ENCODE assay signal across 22 cellular contexts in the genomic region with DNA sequence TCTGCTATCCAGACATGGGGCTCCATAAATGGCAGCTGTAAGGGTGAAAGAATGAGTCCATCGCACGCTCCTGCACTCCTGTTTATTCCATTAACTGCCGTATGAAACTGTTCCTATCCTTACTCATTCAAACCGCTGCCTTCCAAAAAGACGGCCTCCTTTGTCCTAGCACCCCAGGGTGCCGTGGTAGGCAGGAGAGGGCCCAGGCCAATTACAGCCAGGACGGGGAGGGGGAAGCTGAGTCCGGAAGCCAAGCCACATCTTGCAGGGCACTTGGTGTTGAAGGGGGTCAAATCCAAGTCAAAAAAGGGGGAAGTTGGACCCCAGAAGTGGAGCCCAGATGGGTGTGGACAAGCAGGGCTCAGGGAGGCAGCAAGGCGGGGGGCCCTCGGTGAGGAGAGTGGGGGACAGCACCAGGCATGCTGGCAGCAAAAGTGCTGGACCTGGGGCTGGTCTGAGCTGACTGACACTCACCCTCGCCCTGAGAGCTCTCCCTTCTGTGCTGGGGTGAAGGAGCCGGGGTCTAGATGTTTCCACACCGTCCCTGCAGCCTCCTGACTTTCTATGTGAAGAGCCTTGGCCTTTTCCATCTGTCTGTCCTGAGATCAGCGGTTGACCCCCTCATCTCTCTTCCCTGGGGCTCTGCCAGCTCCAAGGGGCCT.
A peak's percentile ranks its signal among the peaks of the same experiment; 100 is the strongest.
DNase-seq lines count a peak whose midpoint lies in the region; ATAC-seq and TF ChIP-seq lines count a peak whose summit lies in the region.
"Had no signal": no experiment of that assay in that cellular context is flagged by ENCODE, and none has a peak within 500 bp of the region (broad histone marks: within the 10 kb centered on the region; RNA-seq: fewer than 3 reads in every experiment).

No MANE protein-coding gene starts in this region.

- in situ Hi-C loops in Panc1 (cut with HindIII; ENCODE audit: low pct_unique_long_range_greater_than_20kb, low sequenced_read_pairs): no loop called here

- intact Hi-C loops in Panc1 (cut with micrococcal nuclease; ENCODE audit: unreplicated experiment) (no loop called here), Right ventricle myocardium superior (cut with DNase I) (no loop called here)

- no peaks in the 10 kb centered on the region for H3K27me3 ChIP-seq in Panc1 (ENCODE audit: control insufficient read depth, insufficient read depth, low read length)
- H3K27me3 ChIP-seq: BLaER1 treated with 17β-estradiol and CSF1 and Interleukin-3, amounts not matched to agents 10 nM and 100 nM; upper lobe of left lung had no signal

- no peaks in the 10 kb centered on the region for H3K9me3 ChIP-seq in Panc1 (ENCODE audit: control insufficient read depth, insufficient read depth, low read depth, low read length)
- H3K9me3 ChIP-seq: A549, upper lobe of left lung had no signal

- no peak overlapping the region for H3K4me3 Mint-ChIP-seq in nephron progenitor cell
- H3K4me3 Mint-ChIP-seq: activated CD8-positive, alpha-beta memory T cell treated with anti-CD3 and anti-CD28 coated beads, Interleukin-2, amount 10 ng/mL, durations not matched to agents 7 days and 5 days; activated T-helper 17 cell treated with anti-CD3 and anti-CD28 coated beads, Interleukin-2, amount 50 U/mL, for 72 hours; effector memory CD8-positive, alpha-beta T cell; natural killer cell; T-helper 17 cell had no signal

- peaks cover 10% of the 10 kb centered on the region for H3K36me3 Mint-ChIP-seq in nephron progenitor cell (ENCODE audit: low read depth)
- H3K36me3 Mint-ChIP-seq: activated CD8-positive, alpha-beta memory T cell treated with anti-CD3 and anti-CD28 coated beads, Interleukin-2, amount 10 ng/mL, durations not matched to agents 7 days and 5 days; natural killer cell had no signal

- no peak for TF ChIP-seq CTCF in Panc1 (IDR thresholded peaks at IDR 0.05)
- TF ChIP-seq CTCF in nephron progenitor cell (IDR thresholded peaks at IDR 0.05): no peak

- DNase-seq in D341Med (ENCODE audit: low spot score): peak; percentile 12
- no peak for DNase-seq in Panc1 (ENCODE audit: low read depth, low spot score)
- DNase-seq in Right ventricle myocardium superior: no peak
- no peak for DNase-seq in nephron progenitor cell
- no peak for DNase-seq in OCI-M1 (lab: John Stamatoyannopoulos, UW)
- DNase-seq in substantia nigra (lab: John Stamatoyannopoulos, UW): no peak
- DNase-seq: activated CD4-positive, CD25-positive, alpha-beta regulatory T cell treated with anti-CD3 and anti-CD28 coated beads, Interleukin-2, amount 50 U/mL, for 72 hours; activated CD8-positive, alpha-beta memory T cell treated with anti-CD3 and anti-CD28 coated beads, Interleukin-2, amount 10 ng/mL, durations not matched to agents 7 days and 5 days; effector memory CD8-positive, alpha-beta T cell; head of caudate nucleus; natural killer cell; NCI-H1694 treated with DMSO at 0.1 percent for 48 hours; NCI-H345; NK-92 treated with Interleukin-12 subunit alpha and Interleukin-12 subunit beta, amount 100 ng/mL, for 24 hours; stimulated activated naive CD4-positive, alpha-beta T cell; T-helper 17 cell; upper lobe of left lung had no signal

- BruUV-seq in Panc1 (replicated peaks; lab: Mats Ljungman, UMichigan): no TSS peak

- no peaks in the 10 kb centered on the region for H3K36me3 ChIP-seq in Panc1 (ENCODE audit: control insufficient read depth, insufficient read depth, low read length)
- H3K36me3 ChIP-seq: BLaER1 treated with 17β-estradiol and CSF1 and Interleukin-3, amounts not matched to agents 10 nM and 100 nM; upper lobe of left lung had no signal

- H3K4me1 ChIP-seq in Panc1 (ENCODE audit: control insufficient read depth, insufficient read depth, low read length): peaks cover 6% of the 10 kb centered on the region
- H3K4me1 ChIP-seq: A549, upper lobe of left lung had no signal

- H3K4me1 Mint-ChIP-seq in nephron progenitor cell: peaks cover 36% of the 10 kb centered on the region
- H3K4me1 Mint-ChIP-seq: activated CD8-positive, alpha-beta memory T cell treated with anti-CD3 and anti-CD28 coated beads, Interleukin-2, amount 10 ng/mL, durations not matched to agents 7 days and 5 days; activated T-helper 17 cell treated with anti-CD3 and anti-CD28 coated beads, Interleukin-2, amount 50 U/mL, for 72 hours; natural killer cell; T-helper 17 cell had no signal

- no peak overlapping the region for H3K4me3 ChIP-seq in Panc1 (ENCODE audit: low read depth in 2 of 2, low read length in 2 of 2)
- H3K4me3 ChIP-seq: A549; BLaER1 treated with 17β-estradiol and CSF1 and Interleukin-3, amounts not matched to agents 10 nM and 100 nM; upper lobe of left lung had no signal

- peaks cover 26% of the 10 kb centered on the region for H3K9me3 Mint-ChIP-seq in nephron progenitor cell
- H3K9me3 Mint-ChIP-seq: activated T-helper 17 cell treated with anti-CD3 and anti-CD28 coated beads, Interleukin-2, amount 50 U/mL, for 72 hours; effector memory CD8-positive, alpha-beta T cell; natural killer cell had no signal

- H3K27me3 Mint-ChIP-seq in nephron progenitor cell (ENCODE audit: low read depth, poor library complexity): peaks cover 6% of the 10 kb centered on the region
- H3K27me3 Mint-ChIP-seq: activated CD8-positive, alpha-beta memory T cell treated with anti-CD3 and anti-CD28 coated beads, Interleukin-2, amount 10 ng/mL, durations not matched to agents 7 days and 5 days; activated T-helper 17 cell treated with anti-CD3 and anti-CD28 coated beads, Interleukin-2, amount 50 U/mL, for 72 hours had no signal

- H3K27ac ChIP-seq in Panc1 (ENCODE audit: low read length) (no peak overlapping the region), substantia nigra (ENCODE audit: low read depth, low read length, poor library complexity, severe bottlenecking) (no peak overlapping the region)
- H3K27ac ChIP-seq: A549; BLaER1 treated with 17β-estradiol and CSF1 and Interleukin-3, amounts not matched to agents 10 nM and 100 nM; upper lobe of left lung had no signal

- CTCF ChIA-PET in Panc1 (lab: Charles Lee): no interaction called here

- POLR2A ChIA-PET in Panc1 (lab: Charles Lee): no interaction called here

- peak overlapping the region; percentile 74 for H3K27ac Mint-ChIP-seq in nephron progenitor cell
- H3K27ac Mint-ChIP-seq: activated CD8-positive, alpha-beta memory T cell treated with anti-CD3 and anti-CD28 coated beads, Interleukin-2, amount 10 ng/mL, durations not matched to agents 7 days and 5 days; activated T-helper 17 cell treated with anti-CD3 and anti-CD28 coated beads, Interleukin-2, amount 50 U/mL, for 72 hours; effector memory CD8-positive, alpha-beta T cell; natural killer cell; T-helper 17 cell had no signal

- ATAC-seq in Panc1: peak; percentile 44; the same call in 1 of the 2 replicates
- peak; percentile 39 for ATAC-seq in Right ventricle myocardium superior (ENCODE audit: poor library complexity)
- ATAC-seq in GM18868 (IDR thresholded peaks at IDR 0.05; ENCODE audit: unreplicated experiment): no peak
- no peak for ATAC-seq in GM18519 (IDR thresholded peaks at IDR 0.05; ENCODE audit: low FRiP score, unreplicated experiment)
- ATAC-seq: A549; activated CD8-positive, alpha-beta memory T cell treated with anti-CD3 and anti-CD28 coated beads, Interleukin-2, amount 10 ng/mL, durations not matched to agents 7 days and 5 days; activated T-helper 17 cell treated with anti-CD3 and anti-CD28 coated beads, Interleukin-2, amount 50 U/mL, for 72 hours; effector memory CD8-positive, alpha-beta T cell; natural killer cell; T-helper 17 cell had no signal

Comparison
In these comparisons a context has a peak if more than half of its experiments do, and no peak if none do; other contexts are left out.
1. ATAC-seq: peak in Panc1 (single experiment) and Right ventricle myocardium superior (single experiment); none in GM18868 (single experiment) and GM18519 (single experiment).